In the genomic region with DNA sequence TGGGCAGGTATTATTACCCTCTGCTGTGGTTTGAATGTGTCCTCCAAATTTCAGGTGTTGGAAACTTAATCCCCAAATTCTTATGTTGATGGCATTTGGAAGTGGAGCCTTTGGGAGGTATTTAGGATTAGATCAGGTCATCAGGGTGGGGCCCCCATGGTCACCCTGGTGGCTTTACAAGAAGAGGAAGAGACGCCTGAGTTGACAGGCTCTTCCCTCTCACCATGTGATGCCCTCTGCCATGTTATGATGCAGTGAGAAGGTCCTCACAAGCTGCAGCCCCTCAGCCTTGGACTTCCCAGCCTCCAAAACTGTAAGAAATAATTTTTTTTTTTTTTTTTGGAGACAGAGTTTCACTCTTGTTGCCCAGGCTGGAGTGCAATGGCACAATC, we compare ENCODE assay signal across 11 cellular contexts. TPM values are rescaled to one million over a fixed set of nuclear protein-coding genes. Genes with fewer than 3 reads are reported as not detected.
DNase-seq lines count a peak whose midpoint lies in the region; ATAC-seq and TF ChIP-seq lines count a peak whose summit lies in the region.
"Had no signal": no experiment of that assay in that cellular context is flagged by ENCODE, and none has a peak within 500 bp of the region (broad histone marks: within the 10 kb centered on the region; RNA-seq: fewer than 3 reads in every experiment).

No MANE protein-coding gene starts in this region.

- H3K4me3 ChIP-seq in mammary epithelial cell (replicated peaks in 1 of 3; ENCODE audit: insufficient read depth in 1 of 3, low read depth in 2 of 3, low read length in 3 of 3), result no peak overlapping the region
- H3K4me3 ChIP-seq in muscle layer of duodenum (ENCODE audit: low read depth in 1 of 2, low read length in 2 of 2), result no peak overlapping the region

- H3K27ac ChIP-seq in mammary epithelial cell (ENCODE audit: insufficient read depth, low read depth, low read length) (peak overlapping the region; percentile 84), muscle layer of duodenum (ENCODE audit: low read length) (peak overlapping the region; percentile 47)

- DNase-seq in stimulated activated naive CD8-positive, alpha-beta T cell treated with anti-CD3 and anti-CD28 coated beads, Interleukin-15, Interleukin-2, amounts not matched to agents 100 U/mL and 50 U/mL, for 24 hours, result peak; percentile 6
- no peak for DNase-seq in stimulated activated naive CD8-positive, alpha-beta T cell treated with anti-CD3 and anti-CD28 coated beads, Interleukin-15, amount 100 ng/mL, for 72 hours
- DNase-seq in mammary epithelial cell (no peak), NCI-H510A (lab: John Stamatoyannopoulos, UW) (no peak)
- no peak for DNase-seq in activated CD8-positive, alpha-beta memory T cell treated with anti-CD3 and anti-CD28 coated beads, Interleukin-2, amount 50 U/mL, for 4 hours
- DNase-seq in activated CD8-positive, alpha-beta T cell treated with anti-CD3 and anti-CD28 coated beads for 36 hours, result no peak
- DNase-seq: CD8-positive, alpha-beta T cell; NCI-H2029 treated with DMSO at 0.1 percent for 48 hours had no signal

- intact Hi-C loops in mammary epithelial cell (cut with micrococcal nuclease), result no loop called here
- intact Hi-C loops in activated CD8-positive, alpha-beta T cell treated with anti-CD3 and anti-CD28 coated beads for 36 hours (cut with micrococcal nuclease), result no loop called here

- H3K4me1 ChIP-seq in mammary epithelial cell (ENCODE audit: insufficient read depth, low read length), result peaks cover 22% of the 10 kb centered on the region
- peaks cover 0 to 5% of the 10 kb centered on the region in 2 donors for H3K4me1 ChIP-seq in muscle layer of duodenum (ENCODE audit: control insufficient read depth in 1 of 2, insufficient read depth in 2 of 2, low read length in 2 of 2)

- no peak overlapping the region for H3K4me3 Mint-ChIP-seq in stimulated activated naive CD8-positive, alpha-beta T cell treated with anti-CD3 and anti-CD28 coated beads, Interleukin-15, amount 100 ng/mL, for 72 hours
- no peak overlapping the region for H3K4me3 Mint-ChIP-seq in activated CD8-positive, alpha-beta T cell treated with anti-CD3 and anti-CD28 coated beads for 36 hours
- H3K4me3 Mint-ChIP-seq: CD8-positive, alpha-beta T cell had no signal

- WGBS in mammary epithelial cell (ENCODE audit: low coverage, missing lambda C conversion rate), result 100% methylated on average over 1 of the region's 1 CpG

- peak overlapping the region; percentile 69 for H2AFZ ChIP-seq in mammary epithelial cell (ENCODE audit: low read depth, low read length)

- no peak overlapping the region for H3K27ac Mint-ChIP-seq in stimulated activated naive CD8-positive, alpha-beta T cell treated with anti-CD3 and anti-CD28 coated beads, Interleukin-15, amount 100 ng/mL, for 72 hours
- no peak overlapping the region for H3K27ac Mint-ChIP-seq in activated CD8-positive, alpha-beta T cell treated with anti-CD3 and anti-CD28 coated beads for 36 hours

- POLR2A ChIA-PET in activated CD8-positive, alpha-beta T cell treated with anti-CD3 and anti-CD28 coated beads for 36 hours (lab: Charles Lee), result interaction anchor here (1.2 kb wide), 1 partner anchor 28 kb away, joined by 3 read pairs; no protein-coding TSS in a partner anchor

- TF ChIP-seq CTCF in mammary epithelial cell (conservative IDR thresholded peaks at IDR 0.05 in 1 of 2, IDR thresholded peaks at IDR 0.05 in 1 of 2; ENCODE audit: extremely low read depth in 1 of 2, insufficient read depth in 1 of 2, low read depth in 1 of 2, low read length in 2 of 2), result no peak
- TF ChIP-seq CTCF in activated CD8-positive, alpha-beta T cell treated with anti-CD3 and anti-CD28 coated beads for 36 hours (IDR thresholded peaks at IDR 0.05), result no peak

- no peak for ATAC-seq in stimulated activated naive CD8-positive, alpha-beta T cell treated with anti-CD3 and anti-CD28 coated beads, Interleukin-15, Interleukin-2, amounts not matched to agents 100 U/mL and 50 U/mL, for 24 hours
- no peak for ATAC-seq in stimulated activated naive CD8-positive, alpha-beta T cell treated with anti-CD3 and anti-CD28 coated beads, Interleukin-15, amount 100 ng/mL, for 72 hours
- ATAC-seq in GM21515 (IDR thresholded peaks at IDR 0.05; ENCODE audit: unreplicated experiment), result no peak
- ATAC-seq in activated CD8-positive, alpha-beta T cell treated with anti-CD3 and anti-CD28 coated beads for 36 hours, result no peak
- ATAC-seq: CD8-positive, alpha-beta T cell had no signal

- H3K27me3 ChIP-seq in mammary epithelial cell (ENCODE audit: insufficient read depth, low read length), result no peaks in the 10 kb centered on the region
- no peaks in the 10 kb centered on the region for H3K27me3 ChIP-seq in muscle layer of duodenum (ENCODE audit: low read depth, low read length)

- H3K9me3 ChIP-seq in mammary epithelial cell (replicated peaks; ENCODE audit: insufficient read depth, low read length) (no peaks in the 10 kb centered on the region), muscle layer of duodenum (ENCODE audit: control insufficient read depth in 1 of 2, low read length in 2 of 2) (no peaks in the 10 kb centered on the region)

- no peaks in the 10 kb centered on the region for H3K79me2 ChIP-seq in mammary epithelial cell (ENCODE audit: insufficient read depth, low read length)

- H3K9ac ChIP-seq in mammary epithelial cell (ENCODE audit: insufficient read depth, low read length), result peak overlapping the region; percentile 50

- H3K36me3 ChIP-seq in mammary epithelial cell (ENCODE audit: insufficient read depth, low read length), result no peaks in the 10 kb centered on the region
- no peaks in the 10 kb centered on the region for H3K36me3 ChIP-seq in muscle layer of duodenum (ENCODE audit: control insufficient read depth in 1 of 2, insufficient read depth in 2 of 2, low read length in 2 of 2)

- in situ Hi-C loops in mammary epithelial cell (cut with MboI; ENCODE audit: low sequenced_read_pairs in 2 of 2), result loop anchor here in 1 of 2 donors (5.0 kb wide), 1 partner anchor 109 kb away; no protein-coding TSS in a partner anchor

- H3K4me2 ChIP-seq in mammary epithelial cell (ENCODE audit: insufficient read depth, low read depth, low read length), result no peak overlapping the region

- no peaks in the 10 kb centered on the region for H3K27me3 Mint-ChIP-seq in stimulated activated naive CD8-positive, alpha-beta T cell treated with anti-CD3 and anti-CD28 coated beads, Interleukin-15, amount 100 ng/mL, for 72 hours
- H3K27me3 Mint-ChIP-seq in activated CD8-positive, alpha-beta T cell treated with anti-CD3 and anti-CD28 coated beads for 36 hours, result no peaks in the 10 kb centered on the region

- peaks cover 27% of the 10 kb centered on the region for H3K4me1 Mint-ChIP-seq in stimulated activated naive CD8-positive, alpha-beta T cell treated with anti-CD3 and anti-CD28 coated beads, Interleukin-15, amount 100 ng/mL, for 72 hours
- peaks cover 24% of the 10 kb centered on the region for H3K4me1 Mint-ChIP-seq in activated CD8-positive, alpha-beta T cell treated with anti-CD3 and anti-CD28 coated beads for 36 hours (ENCODE audit: low read depth)

- CTCF ChIA-PET in mammary epithelial cell (lab: Charles Lee; ENCODE audit: low non-redundant PET), result no interaction called here
- CTCF ChIA-PET in activated CD8-positive, alpha-beta T cell treated with anti-CD3 and anti-CD28 coated beads for 36 hours (lab: Charles Lee), result interaction anchor here (1.0 kb wide), 1 partner anchor 65 kb away, joined by 3 read pairs; no protein-coding TSS in a partner anchor

- H4K20me1 ChIP-seq in mammary epithelial cell (ENCODE audit: insufficient read depth, low read length), result no peaks in the 10 kb centered on the region

- no peaks in the 10 kb centered on the region for H3K36me3 Mint-ChIP-seq in activated CD8-positive, alpha-beta T cell treated with anti-CD3 and anti-CD28 coated beads for 36 hours (ENCODE audit: low read depth)
- H3K36me3 Mint-ChIP-seq: CD8-positive, alpha-beta T cell had no signal

- BruUV-seq in mammary epithelial cell (replicated peaks; lab: Mats Ljungman, UMichigan), result TSS peak; percentile 73

- dilution Hi-C loops in mammary epithelial cell (cut with HindIII; ENCODE audit: low sequenced_read_pairs), result no loop called here

- H3K9me3 Mint-ChIP-seq in stimulated activated naive CD8-positive, alpha-beta T cell treated with anti-CD3 and anti-CD28 coated beads, Interleukin-15, amount 100 ng/mL, for 72 hours, result no peaks in the 10 kb centered on the region
- no peaks in the 10 kb centered on the region for H3K9me3 Mint-ChIP-seq in activated CD8-positive, alpha-beta T cell treated with anti-CD3 and anti-CD28 coated beads for 36 hours
- H3K9me3 Mint-ChIP-seq: CD8-positive, alpha-beta T cell; T-helper 2 cell treated with Interferon-gamma antibody and Interleukin-4, amounts not matched to agents 5 μg/mL and 100 μg/mL, for 36 hours had no signal

RNA-seq across cellular contexts. Expression of gene THEMIS2, which starts 8.8 kb away (rescaled TPM):
- 1 to 10 TPM; 3.7 to 4.2 TPM for total RNA-seq in mammary epithelial cell
- 1.8 TPM for polyA plus RNA-seq in mammary epithelial cell
- polyA minus RNA-seq in mammary epithelial cell, result 3.4 TPM
- 10 to 100 TPM; 13.8 to 16.0 TPM for total RNA-seq in activated CD8-positive, alpha-beta T cell treated with anti-CD3 and anti-CD28 coated beads for 36 hours

RNA-seq across cellular contexts. Expression of gene PPP1R8, which starts 33.0 kb away (rescaled TPM):
- total RNA-seq in mammary epithelial cell, result 10 to 100 TPM; 37.0 to 42.5 TPM
- 34.4 TPM for polyA plus RNA-seq in mammary epithelial cell
- polyA minus RNA-seq in mammary epithelial cell, result 21.1 TPM
- total RNA-seq in activated CD8-positive, alpha-beta T cell treated with anti-CD3 and anti-CD28 coated beads for 36 hours, result 10 to 100 TPM; 50.2 to 54.4 TPM

RNA-seq across cellular contexts. Expression of gene RPA2, which starts 50.8 kb away (rescaled TPM):
- total RNA-seq in mammary epithelial cell, result 10 to 100 TPM; 27.7 to 30.8 TPM
- polyA plus RNA-seq in mammary epithelial cell, result 39.7 TPM
- polyA minus RNA-seq in mammary epithelial cell, result 6.7 TPM
- total RNA-seq in activated CD8-positive, alpha-beta T cell treated with anti-CD3 and anti-CD28 coated beads for 36 hours, result 10 to 100 TPM; 61.6 to 67.2 TPM
